ENCODE assay signal across 8 cellular contexts in genomic region chr10:17737021-17737965, GRCh38. TPM values are rescaled to one million over a fixed set of nuclear protein-coding genes. Genes with fewer than 3 reads are reported as not detected.
DNase-seq lines count a peak whose midpoint lies in the region; ATAC-seq, FAIRE-seq and TF ChIP-seq lines count a peak whose summit lies in the region.

No MANE protein-coding gene starts in this region.

- TF ChIP-seq CTCF in Panc1 (IDR thresholded peaks at IDR 0.05) = peak; percentile 73
- TF ChIP-seq CTCF in esophagus muscularis mucosa (IDR thresholded peaks at IDR 0.05) = peak; percentile 52 to 63 (median 59)
- peak; percentile 75 for TF ChIP-seq CTCF in neural progenitor cell (IDR thresholded peaks at IDR 0.05)

- no peaks in the 10 kb centered on the region for H3K79me2 ChIP-seq in neural progenitor cell (ENCODE audit: low read depth)

- intact Hi-C loops in Panc1 (cut with micrococcal nuclease; ENCODE audit: unreplicated experiment) (loop anchor here (2.0 to 10.0 kb wide), 2 partner anchors 134 to 478 kb away; no protein-coding TSS in a partner anchor), esophagus muscularis mucosa (cut with DNase I) (no loop called here)

- no peak overlapping the region for H3K9ac ChIP-seq in neural progenitor cell

- H3K27ac ChIP-seq in Panc1 (ENCODE audit: low read length) (no peak overlapping the region), esophagus muscularis mucosa (replicated peaks in 1 of 4) (no peak overlapping the region), neural progenitor cell (no peak overlapping the region)

- no peaks in the 10 kb centered on the region for H3K4me1 ChIP-seq in Panc1 (ENCODE audit: control insufficient read depth, insufficient read depth, low read length)
- peaks cover 0 to 11% (median 6%) of the 10 kb centered on the region in 4 donors for H3K4me1 ChIP-seq in esophagus muscularis mucosa
- H3K4me1 ChIP-seq in neural progenitor cell = no peaks in the 10 kb centered on the region

- in situ Hi-C loops in Panc1 (cut with HindIII; ENCODE audit: low pct_unique_long_range_greater_than_20kb, low sequenced_read_pairs) = no loop called here

- TF ChIP-seq POLR2A in esophagus muscularis mucosa (IDR thresholded peaks at IDR 0.05; ENCODE audit: low read depth) = no peak

- ATAC-seq in Panc1 = peak; percentile 51; the same call in 1 of the 2 replicates
- no peak for ATAC-seq in HG02870 (IDR thresholded peaks at IDR 0.05; ENCODE audit: unreplicated experiment)
- no peak for ATAC-seq in GM19328 (IDR thresholded peaks at IDR 0.05; ENCODE audit: unreplicated experiment)

- BruUV-seq in Panc1 (replicated peaks; lab: Mats Ljungman, UMichigan) = no TSS peak

- no peaks in the 10 kb centered on the region for H3K36me3 Mint-ChIP-seq in neural progenitor cell

- H2AFZ ChIP-seq in neural progenitor cell (replicated peaks) = no peak overlapping the region

- H3K9me3 ChIP-seq in Panc1 (ENCODE audit: control insufficient read depth, insufficient read depth, low read depth, low read length) = no peaks in the 10 kb centered on the region
- no peaks in the 10 kb centered on the region for H3K9me3 ChIP-seq in esophagus muscularis mucosa
- H3K9me3 ChIP-seq in neural progenitor cell (ENCODE audit: low read depth) = no peaks in the 10 kb centered on the region

- no peaks in the 10 kb centered on the region for H3K27me3 Mint-ChIP-seq in neural progenitor cell (ENCODE audit: insufficient read depth, low read depth)

- no peak overlapping the region for H3K4me2 ChIP-seq in neural progenitor cell

- H3K27ac Mint-ChIP-seq in neural progenitor cell = no peak overlapping the region

- CTCF ChIA-PET in Panc1 (lab: Charles Lee) = interaction anchor here (0.5 to 0.7 kb wide), 3 partner anchors 243 to 330 kb away, joined by 3 to 12 read pairs (median 6); no protein-coding TSS in a partner anchor

- H3K36me3 ChIP-seq in Panc1 (ENCODE audit: control insufficient read depth, insufficient read depth, low read length) = no peaks in the 10 kb centered on the region
- no peaks in the 10 kb centered on the region for H3K36me3 ChIP-seq in esophagus muscularis mucosa
- H3K36me3 ChIP-seq in neural progenitor cell = no peaks in the 10 kb centered on the region

- H3K27me3 ChIP-seq in Panc1 (ENCODE audit: control insufficient read depth, insufficient read depth, low read length) (no peaks in the 10 kb centered on the region), esophagus muscularis mucosa (no peaks in the 10 kb centered on the region), neural progenitor cell (no peaks in the 10 kb centered on the region)

- peak; percentile 85 for FAIRE-seq in GM18507 (lab: Jason Lieb, UNC)

- H3K4me1 Mint-ChIP-seq in neural progenitor cell = peaks cover 2% of the 10 kb centered on the region

- POLR2A ChIA-PET in Panc1 (lab: Charles Lee) = no interaction called here

- 48% methylated on average over 12 of the region's 12 CpGs for whole genome bisulfite sequencing in esophagus muscularis mucosa

- no peaks in the 10 kb centered on the region for H3F3A ChIP-seq in neural progenitor cell (ENCODE audit: low read depth)

- no peak overlapping the region for H3K4me3 Mint-ChIP-seq in neural progenitor cell

- no peak for TF ChIP-seq EP300 in esophagus muscularis mucosa (IDR thresholded peaks at IDR 0.05)

- H3K9me3 Mint-ChIP-seq in neural progenitor cell = no peaks in the 10 kb centered on the region

- H4K20me1 ChIP-seq in neural progenitor cell (ENCODE audit: low read depth) = no peaks in the 10 kb centered on the region

- no peak overlapping the region for H3K4me3 ChIP-seq in Panc1 (ENCODE audit: low read depth in 2 of 2, low read length in 2 of 2)
- H3K4me3 ChIP-seq in esophagus muscularis mucosa = no peak overlapping the region
- no peak overlapping the region for H3K4me3 ChIP-seq in neural progenitor cell

- DNase-seq in AML-193 (lab: John Stamatoyannopoulos, UW) = peak; percentile 38 to 44
- no peak for DNase-seq in GM18507 (ENCODE audit: extremely low spot score, insufficient read length, low read depth)
- no peak for DNase-seq in Panc1 (ENCODE audit: low read depth, low spot score)
- no peak for DNase-seq in esophagus muscularis mucosa (ENCODE audit: extremely low spot score)
- DNase-seq in neural progenitor cell (ENCODE audit: low spot score) = peak; percentile 55
- no peak for DNase-seq in activated naive CD4-positive, alpha-beta T cell treated with anti-CD3 and anti-CD28 coated beads, Interleukin-2, amount 50 U/mL, for 16 hours

RNA-seq across cellular contexts. Expression of gene TMEM236, which starts 14.7 kb away (rescaled TPM):
- 0.05 TPM for total RNA-seq in Panc1 (2021; ENCODE audit: unreplicated experiment)
- polyA plus RNA-seq in Panc1 (2012; ENCODE audit: insufficient read length) = not detected
- 1 to 10 TPM in 1 of 4 donors, under 1 TPM in 3; 0.34 to 1.2 (median 0.89) TPM for total RNA-seq in esophagus muscularis mucosa
- 0.06 TPM in 1 of 2 replicates, not detected in the other for total RNA-seq in neural progenitor cell (ENCODE audit: low replicate concordance)

Comparison
In these comparisons a context has a peak if more than half of its experiments do, and no peak if none do; other contexts are left out.
1. DNase-seq: peak in AML-193 (2 of 2) and neural progenitor cell (single experiment); none in GM18507 (single experiment), Panc1 (single experiment), esophagus muscularis mucosa (single experiment) and activated naive CD4-positive, alpha-beta T cell treated with anti-CD3 and anti-CD28 coated beads, Interleukin-2, amount 50 U/mL, for 16 hours (single experiment).
2. Peak in every context shown above with its lines, with median percentiles within 50 percentile points of each other: CTCF ChIP-seq.